25 cellular contexts compared by ENCODE assay signal in genomic region chr15:69209661-69210060, GRCh38.
"Had no signal": no experiment of that assay in that cellular context is flagged by ENCODE, and none has a peak within 500 bp of the region (broad histone marks: within the 10 kb centered on the region; RNA-seq: fewer than 3 reads in every experiment).

No MANE protein-coding gene starts in this region.

- H3K4me1 ChIP-seq: SJCRH30 had no signal

- H3K27me3 ChIP-seq: brain microvascular endothelial cell, SJCRH30 had no signal

- H3K27ac ChIP-seq: brain microvascular endothelial cell, KMS-11, SJCRH30, SK-N-MC had no signal

- H3K4me3 ChIP-seq: SJCRH30, SK-N-MC had no signal

- H3K36me3 ChIP-seq: brain microvascular endothelial cell, SJCRH30 had no signal

- H3K9me3 Mint-ChIP-seq: activated CD4-positive, alpha-beta T cell treated with anti-CD3 and anti-CD28 coated beads, Interleukin-2, amount 10 ng/mL, durations not matched to agents 24 days and 14 days; activated T-cell treated with anti-CD3 and anti-CD28 coated beads, Interleukin-2, amount 50 U/mL, for 4 hours; activated T-helper 1 cell treated with anti-CD3 and anti-CD28 coated beads, Interleukin-12 subunit alpha, Interleukin-12 subunit beta, Interleukin-2, Interleukin-4 antibody, amounts not matched to agents 30 ng/mL and 10 ng/mL and 1 ng/mL, durations not matched to agents 14 hours and 24 hours and 36 hours had no signal

- H3K9ac ChIP-seq: KMS-11 had no signal

- H3K4me2 ChIP-seq: KMS-11 had no signal

- ATAC-seq: activated naive CD4-positive, alpha-beta T cell treated with anti-CD3 and anti-CD28 coated beads, Interleukin-2, amount 50 U/mL, for 72 hours; activated T-cell treated with anti-CD3 and anti-CD28 coated beads, Interleukin-2, amount 50 U/mL, for 4 hours; Panc1 had no signal

- H3K27ac Mint-ChIP-seq: activated CD4-positive, alpha-beta T cell treated with anti-CD3 and anti-CD28 coated beads, Interleukin-2, amount 10 ng/mL, durations not matched to agents 24 days and 14 days; activated naive CD4-positive, alpha-beta T cell treated with anti-CD3 and anti-CD28 coated beads for 36 hours; activated naive CD4-positive, alpha-beta T cell treated with anti-CD3 and anti-CD28 coated beads, Interleukin-2, amount 50 U/mL, for 72 hours; activated T-helper 1 cell treated with anti-CD3 and anti-CD28 coated beads, Interleukin-12 subunit alpha, Interleukin-12 subunit beta, Interleukin-2, Interleukin-4 antibody, amounts not matched to agents 30 ng/mL and 10 ng/mL and 1 ng/mL, durations not matched to agents 14 hours and 24 hours and 36 hours had no signal

- H3K9me3 ChIP-seq: SJCRH30 had no signal

- H3K4me1 Mint-ChIP-seq: activated CD4-positive, alpha-beta T cell treated with anti-CD3 and anti-CD28 coated beads, Interleukin-2, amount 10 ng/mL, durations not matched to agents 24 days and 14 days had no signal

- H3K4me3 Mint-ChIP-seq: activated CD4-positive, alpha-beta T cell treated with anti-CD3 and anti-CD28 coated beads, Interleukin-2, amount 10 ng/mL, durations not matched to agents 24 days and 14 days; activated naive CD4-positive, alpha-beta T cell treated with anti-CD3 and anti-CD28 coated beads for 36 hours; activated T-cell treated with anti-CD3 and anti-CD28 coated beads, Interleukin-2, amount 50 U/mL, for 4 hours; activated T-helper 1 cell treated with anti-CD3 and anti-CD28 coated beads, Interleukin-12 subunit alpha, Interleukin-12 subunit beta, Interleukin-2, Interleukin-4 antibody, amounts not matched to agents 30 ng/mL and 10 ng/mL and 1 ng/mL, durations not matched to agents 14 hours and 24 hours and 36 hours had no signal

- DNase-seq: activated CD4-positive, alpha-beta T cell treated with anti-CD3 and anti-CD28 coated beads, Interleukin-2, amount 10 ng/mL, durations not matched to agents 24 days and 14 days; activated CD4-positive, alpha-beta T cell treated with anti-CD3 and anti-CD28 coated beads, Interleukin-2, amount 50 U/mL, for 4 hours; activated CD8-positive, alpha-beta memory T cell treated with anti-CD3 and anti-CD28 coated beads, Interleukin-2, amount 50 U/mL, for 4 hours; activated gamma-delta T cell treated with Interleukin-2 at 50 U/mL for 16 hours; activated naive CD4-positive, alpha-beta T cell treated with anti-CD3 and anti-CD28 coated beads for 36 hours; activated T-cell treated with anti-CD3 and anti-CD28 coated beads for 4 hours; activated T-cell treated with anti-CD3 and anti-CD28 coated beads, Interleukin-2, amount 50 U/mL, for 4 hours; amniotic stem cell; aorta; brain microvascular endothelial cell; central memory CD4-positive, alpha-beta T cell; NCI-H1105; NCI-H1417 treated with DMSO at 0.1 percent for 48 hours; NCI-H187 treated with DMSO at 0.1 percent for 48 hours; NCI-H2081 treated with DMSO at 0.1 percent for 48 hours; NCI-H510A; NCI-H774; SHP77; T1000 had no signal
